In genomic region chr3:13504161-13504831, GRCh38 we compare ENCODE assay signal across 19 cellular contexts. TPM values are rescaled to one million over a fixed set of nuclear protein-coding genes. Genes with fewer than 3 reads are reported as not detected.
DNase-seq lines count a peak whose midpoint lies in the region; TF ChIP-seq lines count a peak whose summit lies in the region.
"Had no signal": no experiment of that assay in that cellular context is flagged by ENCODE, and none has a peak within 500 bp of the region (broad histone marks: within the 10 kb centered on the region; RNA-seq: fewer than 3 reads in every experiment).

No MANE protein-coding gene starts in this region.

- H3K4me3 ChIP-seq in fibroblast of villous mesenchyme (ENCODE audit: low read depth, low read length) = no peak overlapping the region
- H3K4me3 ChIP-seq in spleen = no peak overlapping the region
- H3K4me3 ChIP-seq in coronary artery = no peak overlapping the region
- H3K4me3 ChIP-seq: BLaER1, left lung, thoracic aorta had no signal

- CTCF ChIA-PET in RWPE1 (lab: Yijun Ruan, JAX) = no interaction called here

- peaks cover 0 to 20% (median 0%) of the 10 kb centered on the region in 6 donors for H3K36me3 ChIP-seq in spleen
- H3K36me3 ChIP-seq: BLaER1 had no signal

- H3K9me3 ChIP-seq in spleen = no peaks in the 10 kb centered on the region
- H3K9me3 ChIP-seq: BLaER1, left lung, thoracic aorta had no signal

- H3K27me3 ChIP-seq in spleen (replicated peaks in 1 of 7) = no peaks in the 10 kb centered on the region
- H3K27me3 ChIP-seq: BLaER1, left lung had no signal

- peaks cover 0 to 12% (median 3%) of the 10 kb centered on the region in 6 donors for H3K4me1 ChIP-seq in spleen
- H3K4me1 ChIP-seq: left lung had no signal

- POLR2A ChIA-PET in RWPE1 (lab: Yijun Ruan, JAX; ENCODE audit: low non-redundant PET) = no interaction called here

- TF ChIP-seq CTCF in HFFc6 (IDR thresholded peaks at IDR 0.05) (no peak), RWPE1 (conservative IDR thresholded peaks at IDR 0.05; ENCODE audit: low read depth) (no peak), fibroblast of villous mesenchyme (IDR thresholded peaks at IDR 0.05; ENCODE audit: insufficient read depth, low read depth, low read length) (no peak), spleen (IDR thresholded peaks at IDR 0.05 in 8 of 11, conservative IDR thresholded peaks at IDR 0.05 in 3 of 11) (no peak), coronary artery (IDR thresholded peaks at IDR 0.05) (no peak)

- H3K36me3 Mint-ChIP-seq in HFFc6 (ENCODE audit: low read depth) = no peaks in the 10 kb centered on the region

- peak; percentile 77 for DNase-seq in HFFc6
- DNase-seq in RWPE1 (ENCODE audit: low spot score) = peak; percentile 57
- peak; percentile 36 for DNase-seq in fibroblast of villous mesenchyme (ENCODE audit: low read depth)
- peak; percentile 67 for DNase-seq in spleen
- no peak for DNase-seq in NCI-H1930 (lab: John Stamatoyannopoulos, UW)
- DNase-seq in superior temporal gyrus (ENCODE audit: extremely low spot score) = no peak
- no peak for DNase-seq in coronary artery (ENCODE audit: low spot score)
- DNase-seq: foreskin melanocyte; H9; left lung; NCI-H1436 treated with DMSO at 0.1 percent for 48 hours; NK-92 treated with Interleukin-12 subunit alpha and Interleukin-12 subunit beta, amount 100 ng/mL, for 24 hours; stimulated activated CD4-positive, alpha-beta T cell treated with anti-CD3 and anti-CD28 coated beads, Interleukin-4, amount 100 ng/mL, for 4 hours; stimulated activated CD8-positive, alpha-beta memory T cell treated with anti-CD3 and anti-CD28 coated beads, Interleukin-4, amount 100 ng/mL, for 48 hours; T-helper 2 cell had no signal

- peaks cover 38% of the 10 kb centered on the region for H3K4me1 Mint-ChIP-seq in HFFc6 (ENCODE audit: low read depth)

- peak overlapping the region; percentile 28; the same call in 1 of the 2 replicates for H3K4me3 Mint-ChIP-seq in HFFc6
- H3K4me3 Mint-ChIP-seq: activated T-helper 1 cell treated with anti-CD3 and anti-CD28 coated beads, Interleukin-12 subunit alpha, Interleukin-12 subunit beta, Interleukin-2, Interleukin-4 antibody, amounts not matched to agents 30 ng/mL and 10 ng/mL and 1 ng/mL, durations not matched to agents 14 hours and 24 hours and 36 hours; H9 had no signal

- WGBS in spleen, 5 donors = 84 to 91% (median 89%) methylated on average over 22 to 23 of the region's 23 CpGs

- H3K9me3 Mint-ChIP-seq in HFFc6 = no peaks in the 10 kb centered on the region
- H3K9me3 Mint-ChIP-seq: activated T-helper 1 cell treated with anti-CD3 and anti-CD28 coated beads, Interleukin-12 subunit alpha, Interleukin-12 subunit beta, Interleukin-2, Interleukin-4 antibody, amounts not matched to agents 30 ng/mL and 10 ng/mL and 1 ng/mL, durations not matched to agents 14 hours and 24 hours and 36 hours; H9 had no signal

- no peak for TF ChIP-seq POLR2A in spleen (IDR thresholded peaks at IDR 0.05)

- peaks cover 1% of the 10 kb centered on the region for H3K27me3 Mint-ChIP-seq in HFFc6 (ENCODE audit: insufficient read depth)

- H3K27ac ChIP-seq in RWPE1 (peak overlapping the region; percentile 91), spleen (no peak overlapping the region), coronary artery (no peak overlapping the region)
- H3K27ac ChIP-seq: BLaER1, left lung, parathyroid adenoma, thoracic aorta had no signal

- peak overlapping the region; percentile 92 for H3K27ac Mint-ChIP-seq in HFFc6
- H3K27ac Mint-ChIP-seq: activated T-helper 1 cell treated with anti-CD3 and anti-CD28 coated beads, Interleukin-12 subunit alpha, Interleukin-12 subunit beta, Interleukin-2, Interleukin-4 antibody, amounts not matched to agents 30 ng/mL and 10 ng/mL and 1 ng/mL, durations not matched to agents 14 hours and 24 hours and 36 hours had no signal

- intact Hi-C loops in spleen (cut with DNase I; ENCODE audit: low total_unique reads) = no loop called here

RNA-seq across cellular contexts. Expression of gene HDAC11, which starts 24.2 kb away (rescaled TPM):
- 10 to 100 TPM in 2 of 6 experiments, 1 to 10 TPM in 4; 8.0 to 12.4 (median 9.1) TPM for total RNA-seq in HFFc6 (2021; fragmentation: NEBNext Ultra II Directional; extraction: Animal tissue kit (Norgen Biotek cat#: 25700))
- total RNA-seq in fibroblast of villous mesenchyme (7.1 and 9.5 TPM in 2 replicates), spleen (10 to 100 TPM in 2 of 7 donors, 1 to 10 TPM in 5; 4.2 to 11.2 (median 6.3) TPM)
- polyA plus RNA-seq in spleen = 1 to 10 TPM; 2.5 to 6.5 (median 3.3) TPM

RNA-seq across cellular contexts. Expression of gene FBLN2, which starts 44.6 kb away (rescaled TPM):
- total RNA-seq in HFFc6 (2021; fragmentation: NEBNext Ultra II Directional; extraction: Animal tissue kit (Norgen Biotek cat#: 25700)) = 10 to 100 TPM; 55.7 to 84.5 (median 69.4) TPM
- total RNA-seq in fibroblast of villous mesenchyme (30.2 and 50.6 TPM in 2 replicates), spleen (10 to 100 TPM in 4 of 7 donors, 1 to 10 TPM in 3; 6.1 to 28.2 (median 17.4) TPM)
- 10 to 100 TPM in 1 of 3 donors, 1 to 10 TPM in 2; 8.9 to 15.9 (median 9.1) TPM for polyA plus RNA-seq in spleen
- total RNA-seq: activated T-helper 1 cell treated with anti-CD3 and anti-CD28 coated beads, Interleukin-12 subunit alpha, Interleukin-12 subunit beta, Interleukin-2, Interleukin-4 antibody, amounts not matched to agents 30 ng/mL and 10 ng/mL and 1 ng/mL, durations not matched to agents 14 hours and 24 hours and 36 hours had no signal

Comparison
In these comparisons a context has a peak if more than half of its experiments do, and no peak if none do; other contexts are left out.
1. DNase-seq: peak in HFFc6 (single experiment), RWPE1 (single experiment), fibroblast of villous mesenchyme (single experiment) and spleen (single experiment); none in NCI-H1930 (0 of 2), superior temporal gyrus (single experiment) and coronary artery (single experiment).